ENCODE assay signal across 10 cellular contexts in the genomic region with DNA sequence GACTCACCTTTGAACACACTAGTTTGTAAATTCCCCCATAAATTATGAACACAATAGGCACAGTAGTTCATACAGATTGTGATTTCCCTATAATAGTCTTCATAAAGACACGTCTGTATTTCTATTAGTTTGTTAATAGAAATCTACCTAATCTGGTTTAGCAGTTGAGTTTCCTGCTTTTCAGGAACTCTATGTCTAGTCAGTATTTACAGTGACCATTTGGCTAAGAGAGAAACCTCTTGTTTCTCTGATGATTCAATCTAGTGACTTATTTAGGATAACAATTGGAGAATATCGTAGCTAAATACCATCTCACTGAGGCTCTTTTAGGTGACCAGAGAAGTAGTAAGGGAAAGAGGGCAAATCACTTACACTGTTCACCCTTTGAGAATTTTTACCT.
"Had no signal": no experiment of that assay in that cellular context is flagged by ENCODE, and none has a peak within 500 bp of the region (broad histone marks: within the 10 kb centered on the region; RNA-seq: fewer than 3 reads in every experiment).

No MANE protein-coding gene starts in this region.

- H3K4me3 Mint-ChIP-seq: activated CD4-positive, alpha-beta memory T cell treated with anti-CD3 and anti-CD28 coated beads for 36 hours; activated CD4-positive, alpha-beta T cell treated with anti-CD3 and anti-CD28 coated beads for 36 hours; activated naive CD4-positive, alpha-beta T cell treated with anti-CD3 and anti-CD28 coated beads for 36 hours; neural progenitor cell had no signal

- H3K27ac Mint-ChIP-seq: activated naive CD4-positive, alpha-beta T cell treated with anti-CD3 and anti-CD28 coated beads for 36 hours; neural progenitor cell had no signal

- H2AFZ ChIP-seq: neural progenitor cell had no signal

- DNase-seq: esophagus squamous epithelium, glutamatergic neuron, left ventricle myocardium inferior, naive B cell, right lobe of liver, WERI-Rb-1 had no signal

- H3K9me3 ChIP-seq: esophagus squamous epithelium, left ventricle myocardium inferior, right lobe of liver had no signal

- H3K27ac ChIP-seq: left ventricle myocardium inferior, neural progenitor cell, right lobe of liver, WERI-Rb-1 had no signal

- H3K9ac ChIP-seq: neural progenitor cell had no signal

- ATAC-seq: right lobe of liver had no signal

- H3K27me3 ChIP-seq: esophagus squamous epithelium, neural progenitor cell, right lobe of liver had no signal

- H3K36me3 ChIP-seq: left ventricle myocardium inferior, neural progenitor cell, right lobe of liver, WERI-Rb-1 had no signal

- H3K27me3 Mint-ChIP-seq: activated CD4-positive, alpha-beta memory T cell treated with anti-CD3 and anti-CD28 coated beads for 36 hours; activated CD4-positive, alpha-beta T cell treated with anti-CD3 and anti-CD28 coated beads for 36 hours; naive B cell had no signal

- H3K4me3 ChIP-seq: esophagus squamous epithelium, left ventricle myocardium inferior, neural progenitor cell, right lobe of liver had no signal

- H3K4me2 ChIP-seq: neural progenitor cell had no signal

- H3K9me3 Mint-ChIP-seq: activated CD4-positive, alpha-beta memory T cell treated with anti-CD3 and anti-CD28 coated beads for 36 hours; activated naive CD4-positive, alpha-beta T cell treated with anti-CD3 and anti-CD28 coated beads for 36 hours; naive B cell; neural progenitor cell had no signal
